14 cellular contexts compared by ENCODE assay signal in the genomic region with DNA sequence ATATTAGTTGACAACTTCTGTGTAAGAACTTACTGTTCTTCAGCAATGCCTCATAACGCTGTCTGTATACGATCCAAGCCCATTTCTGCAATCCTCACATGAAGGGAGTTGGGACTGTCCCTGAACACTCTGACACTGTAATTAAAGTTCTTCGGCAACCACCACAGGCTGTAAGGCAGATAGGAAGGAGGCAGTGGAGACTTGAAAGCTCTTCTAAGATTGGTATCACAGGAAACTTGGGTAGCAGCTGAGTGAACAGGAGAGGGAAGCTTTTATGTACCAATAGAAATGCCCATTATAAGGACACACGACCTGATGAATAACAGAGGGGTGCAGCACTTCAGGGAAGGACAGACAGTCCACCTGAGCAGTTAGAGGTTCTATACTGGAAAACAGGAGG. TPM values are rescaled to one million over a fixed set of nuclear protein-coding genes. Genes with fewer than 3 reads are reported as not detected.
DNase-seq lines count a peak whose midpoint lies in the region; ATAC-seq and TF ChIP-seq lines count a peak whose summit lies in the region.
"Had no signal": no experiment of that assay in that cellular context is flagged by ENCODE, and none has a peak within 500 bp of the region (broad histone marks: within the 10 kb centered on the region; RNA-seq: fewer than 3 reads in every experiment).

No MANE protein-coding gene starts in this region.

- H3K27ac ChIP-seq in OCI-LY3 (ENCODE audit: low read length) = peak overlapping the region; percentile 95
- H3K27ac ChIP-seq: GM23248, left lung, tibial nerve had no signal

- H3K27me3 ChIP-seq in OCI-LY3 (ENCODE audit: low read depth, low read length) = no peaks in the 10 kb centered on the region
- H3K27me3 ChIP-seq: left lung, tibial nerve had no signal

- H3K36me3 ChIP-seq in OCI-LY3 (replicated peaks; ENCODE audit: low read depth, low read length) = no peaks in the 10 kb centered on the region
- H3K36me3 ChIP-seq: left lung had no signal

- H3K36me3 Mint-ChIP-seq in activated naive CD4-positive, alpha-beta T cell treated with anti-CD3 and anti-CD28 coated beads, Interleukin-2, amount 50 U/mL, for 72 hours = no peaks in the 10 kb centered on the region
- peaks cover 12% of the 10 kb centered on the region for H3K36me3 Mint-ChIP-seq in type B pancreatic cell

- peak; percentile 18 to 60 for ATAC-seq in activated naive CD4-positive, alpha-beta T cell treated with anti-CD3 and anti-CD28 coated beads, Interleukin-2, amount 50 U/mL, for 72 hours
- no peak for ATAC-seq in HG02798 (IDR thresholded peaks at IDR 0.05; ENCODE audit: poor library complexity, unreplicated experiment)
- no peak for ATAC-seq in HG03342 (IDR thresholded peaks at IDR 0.05; ENCODE audit: unreplicated experiment)
- ATAC-seq: left lung had no signal

- peak overlapping the region; percentile 8; the same call in 1 of the 2 replicates for H3K4me3 ChIP-seq in OCI-LY3 (ENCODE audit: low read length)
- H3K4me3 ChIP-seq: GM23248, left lung, tibial nerve had no signal

- no peak overlapping the region for H3K27ac Mint-ChIP-seq in activated naive CD4-positive, alpha-beta T cell treated with anti-CD3 and anti-CD28 coated beads, Interleukin-2, amount 50 U/mL, for 72 hours
- H3K27ac Mint-ChIP-seq in type B pancreatic cell = peak overlapping the region; percentile 23

- H3K9me3 ChIP-seq in OCI-LY3 (ENCODE audit: insufficient read depth, low read length) = no peaks in the 10 kb centered on the region
- H3K9me3 ChIP-seq: left lung, tibial nerve had no signal

- H4K20me1 ChIP-seq in OCI-LY3 (ENCODE audit: insufficient read depth, low read length) = no peaks in the 10 kb centered on the region

- TF ChIP-seq CTCF in OCI-LY3 (IDR thresholded peaks at IDR 0.05; ENCODE audit: low read depth, low read length) (no peak), type B pancreatic cell (conservative IDR thresholded peaks at IDR 0.05) (no peak)

- peak overlapping the region; percentile 94 for H3K4me2 ChIP-seq in OCI-LY3 (ENCODE audit: low read length)

- no peaks in the 10 kb centered on the region for H3K9me3 Mint-ChIP-seq in activated naive CD4-positive, alpha-beta T cell treated with anti-CD3 and anti-CD28 coated beads, Interleukin-2, amount 50 U/mL, for 72 hours
- H3K9me3 Mint-ChIP-seq in type B pancreatic cell = no peaks in the 10 kb centered on the region

- no peak overlapping the region for H3K4me3 Mint-ChIP-seq in type B pancreatic cell

- no peak overlapping the region for H2AFZ ChIP-seq in OCI-LY3 (ENCODE audit: low read depth, low read length)
- H2AFZ ChIP-seq: GM23248 had no signal

- DNase-seq in activated naive CD4-positive, alpha-beta T cell treated with anti-CD3 and anti-CD28 coated beads, Interleukin-2, amount 50 U/mL, for 72 hours (ENCODE audit: low spot score in 2 of 2) = no peak
- no peak for DNase-seq in activated naive CD4-positive, alpha-beta T cell treated with Interleukin-2 at 50 U/mL for 16 hours
- DNase-seq in islet precursor cell = peak; percentile 69
- DNase-seq in type B pancreatic cell (ENCODE audit: extremely low spot score, unreplicated experiment) = no peak
- no peak for DNase-seq in DMS79 (lab: John Stamatoyannopoulos, UW)
- DNase-seq: caudate nucleus; effector memory CD4-positive, alpha-beta T cell; GM23248; left lung; NCI-H1092 had no signal

- peaks cover 70% of the 10 kb centered on the region for H3K4me1 ChIP-seq in OCI-LY3 (ENCODE audit: low read length)

- H3K9ac ChIP-seq in OCI-LY3 (ENCODE audit: low read length) = peak overlapping the region; percentile 13; the same call in 1 of the 2 replicates
- H3K9ac ChIP-seq: GM23248 had no signal

- H3K4me1 Mint-ChIP-seq in type B pancreatic cell (ENCODE audit: unreplicated experiment) = peaks cover 20% of the 10 kb centered on the region

- H3K79me2 ChIP-seq in OCI-LY3 (ENCODE audit: low read length) = no peaks in the 10 kb centered on the region

- H3K27me3 Mint-ChIP-seq in type B pancreatic cell = no peaks in the 10 kb centered on the region

RNA-seq across cellular contexts. Expression of gene GAB2, which starts 12.0 kb away (rescaled TPM):
- 1 to 10 TPM; 2.8 to 5.0 TPM for total RNA-seq in activated naive CD4-positive, alpha-beta T cell treated with anti-CD3 and anti-CD28 coated beads, Interleukin-2, amount 50 U/mL, for 72 hours
- total RNA-seq in type B pancreatic cell (ENCODE audit: low replicate concordance) = 23.3 and 24.5 TPM in 2 replicates

Comparison
In these comparisons a context has a peak if more than half of its experiments do, and no peak if none do; other contexts are left out.
1. ATAC-seq: peak in activated naive CD4-positive, alpha-beta T cell treated with anti-CD3 and anti-CD28 coated beads, Interleukin-2, amount 50 U/mL, for 72 hours (2 of 2); none in HG02798 (single experiment) and HG03342 (single experiment).